Comparison of ENCODE assay signal across 8 cellular contexts in genomic region chr1:32871364-32872188, GRCh38. TPM values are rescaled to one million over a fixed set of nuclear protein-coding genes. Genes with fewer than 3 reads are reported as not detected.
DNase-seq lines count a peak whose midpoint lies in the region; ATAC-seq, FAIRE-seq and TF ChIP-seq lines count a peak whose summit lies in the region.

No MANE protein-coding gene starts in this region.

- ATAC-seq in Panc1 (peak; percentile 57), heart left ventricle (peak in 3 of 4 donors; percentile 19 to 47 (median 45)), HG03378 (IDR thresholded peaks at IDR 0.05; ENCODE audit: unreplicated experiment) (no peak)

- in situ Hi-C loops in Panc1 (cut with HindIII; ENCODE audit: low pct_unique_long_range_greater_than_20kb, low sequenced_read_pairs): no loop called here

- POLR2A ChIA-PET in Panc1 (lab: Charles Lee): interaction anchor here (0.5 kb wide), 1 partner anchor 9 kb away, joined by 4 read pairs; no protein-coding TSS in a partner anchor

- no peak for DNase-seq in Panc1 (ENCODE audit: low read depth, low spot score)
- peak in 3 of 5 donors; percentile 35 to 47 (median 40) for DNase-seq in heart left ventricle
- DNase-seq in retina: peak; percentile 55
- no peak for DNase-seq in ecto neural progenitor cell (ENCODE audit: low spot score)
- no peak for DNase-seq in effector CD4-positive, alpha-beta T cell
- DNase-seq in T1000 (lab: John Stamatoyannopoulos, UW): no peak

- H3K27ac ChIP-seq in Panc1 (ENCODE audit: low read length) (no peak overlapping the region), heart left ventricle (peak overlapping the region in 10 of 12 donors; percentile 8 to 70 (median 49))

- H3K27me3 ChIP-seq in Panc1 (ENCODE audit: control insufficient read depth, insufficient read depth, low read length) (peaks cover 4% of the 10 kb centered on the region), heart left ventricle (peaks cover 0 to 25% (median 0%) of the 10 kb centered on the region in 9 donors)

- no peak for TF ChIP-seq CTCF in Panc1 (IDR thresholded peaks at IDR 0.05)
- no peak for TF ChIP-seq CTCF in heart left ventricle (IDR thresholded peaks at IDR 0.05)

- CTCF ChIA-PET in Panc1 (lab: Charles Lee): interaction anchor here (1.1 to 1.7 kb wide), 2 partner anchors 10 to 16 kb away, joined by 3 to 4 read pairs; no protein-coding TSS in a partner anchor

- no TSS peak for BruUV-seq in Panc1 (replicated peaks; lab: Mats Ljungman, UMichigan)

- whole genome bisulfite sequencing in heart left ventricle, 4 donors: 43 to 49% (median 48%) methylated on average over 13 of the region's 13 CpGs

- H3K36me3 ChIP-seq in Panc1 (ENCODE audit: control insufficient read depth, insufficient read depth, low read length): no peaks in the 10 kb centered on the region
- no peaks in the 10 kb centered on the region for H3K36me3 ChIP-seq in heart left ventricle

- H3K4me3 ChIP-seq in Panc1 (ENCODE audit: low read depth in 2 of 2, low read length in 2 of 2) (peak overlapping the region; percentile 40 to 58), heart left ventricle (peak overlapping the region; percentile 23 to 70 (median 56))

- FAIRE-seq in G401.6 (lab: Jason Lieb, UNC): peak; percentile 55

- intact Hi-C loops in Panc1 (cut with micrococcal nuclease; ENCODE audit: unreplicated experiment) (loop anchor here (10.0 kb wide), 2 partner anchors 213 to 427 kb away; partner anchors contain the start of gene AZIN2), heart left ventricle (cut with DNase I) (loop anchor here in 9 of 10 donors (2.0 to 10.0 kb wide), 7 partner anchors 44 to 467 kb away; partner anchors contain the start of genes S100PBP (in 5 of the 9), YARS1 (in 5 of the 9) and AZIN2 (in 1 of the 9))

- H3K9me3 ChIP-seq in Panc1 (ENCODE audit: control insufficient read depth, insufficient read depth, low read depth, low read length) (no peaks in the 10 kb centered on the region), heart left ventricle (no peaks in the 10 kb centered on the region)

- H3K4me1 ChIP-seq in Panc1 (ENCODE audit: control insufficient read depth, insufficient read depth, low read length) (peaks cover 14% of the 10 kb centered on the region), heart left ventricle (peaks cover 0 to 34% (median 11%) of the 10 kb centered on the region in 12 donors)

- no peak for TF ChIP-seq POLR2A in heart left ventricle (IDR thresholded peaks at IDR 0.05)

RNA-seq across cellular contexts. Expression of gene FNDC5, which starts 0.9 kb away (rescaled TPM):
- total RNA-seq in Panc1 (2021; ENCODE audit: unreplicated experiment) (2.6 TPM), heart left ventricle (100 to 1,000 TPM in 1 of 9 donors, 10 to 100 TPM in 8; 43.7 to 134 (median 59.7) TPM)
- 3.5 TPM for polyA plus RNA-seq in Panc1 (2012; ENCODE audit: insufficient read length)
- polyA plus RNA-seq in heart left ventricle: 10 to 100 TPM; 18.2 to 75.3 TPM

RNA-seq across cellular contexts. Expression of gene HPCA, which starts 14.7 kb away (rescaled TPM):
- 1.2 TPM for total RNA-seq in Panc1 (2021; ENCODE audit: unreplicated experiment)
- polyA plus RNA-seq in Panc1 (2012; ENCODE audit: insufficient read length): 1.7 TPM
- under 1 TPM in 1 of 9 donors, not detected in 8; 0.29 TPM for total RNA-seq in heart left ventricle
- polyA plus RNA-seq in heart left ventricle: not detected

RNA-seq across cellular contexts. Expression of gene TMEM54, which starts 29.6 kb away (rescaled TPM):
- total RNA-seq in Panc1 (2021; ENCODE audit: unreplicated experiment): 61.5 TPM
- 133 TPM for polyA plus RNA-seq in Panc1 (2012; ENCODE audit: insufficient read length)
- total RNA-seq in heart left ventricle: 10 to 100 TPM in 3 of 9 donors, 1 to 10 TPM in 6; 7.5 to 15.9 (median 9.3) TPM
- polyA plus RNA-seq in heart left ventricle: 10 to 100 TPM in 1 of 2 donors, 1 to 10 TPM in 1; 5.6 to 12.5 TPM

RNA-seq across cellular contexts. Expression of gene S100PBP, which starts 54.1 kb away (rescaled TPM):
- total RNA-seq in Panc1 (2021; ENCODE audit: unreplicated experiment) (55.4 TPM), heart left ventricle (10 to 100 TPM in 7 of 9 donors, 1 to 10 TPM in 2; 9.1 to 21.2 (median 10.7) TPM)
- 25.8 TPM for polyA plus RNA-seq in Panc1 (2012; ENCODE audit: insufficient read length)
- 1 to 10 TPM; 5.8 to 7.0 TPM for polyA plus RNA-seq in heart left ventricle

RNA-seq across cellular contexts. Expression of gene YARS1, which starts 54.4 kb away (rescaled TPM):
- 120 TPM for total RNA-seq in Panc1 (2021; ENCODE audit: unreplicated experiment)
- polyA plus RNA-seq in Panc1 (2012; ENCODE audit: insufficient read length): 184 TPM
- 10 to 100 TPM; 20.2 to 58.1 (median 34.8) TPM for total RNA-seq in heart left ventricle
- 10 to 100 TPM; 18.6 to 61.3 TPM for polyA plus RNA-seq in heart left ventricle

Comparison
In these comparisons a context has a peak if more than half of its experiments do, and no peak if none do; other contexts are left out.
1. DNase-seq: peak in heart left ventricle (3 of 5) and retina (single experiment); none in Panc1 (single experiment), ecto neural progenitor cell (single experiment), effector CD4-positive, alpha-beta T cell (single experiment) and T1000 (single experiment).
2. RNA of gene FNDC5, which starts 0.9 kb away (total RNA-seq): 43.7 to 134 TPM in heart left ventricle; 2.6 TPM in Panc1 (single experiment); every median in the first group is over 10 times any median in the second.